1 cellular context compared by ENCODE assay signal in the genomic region with DNA sequence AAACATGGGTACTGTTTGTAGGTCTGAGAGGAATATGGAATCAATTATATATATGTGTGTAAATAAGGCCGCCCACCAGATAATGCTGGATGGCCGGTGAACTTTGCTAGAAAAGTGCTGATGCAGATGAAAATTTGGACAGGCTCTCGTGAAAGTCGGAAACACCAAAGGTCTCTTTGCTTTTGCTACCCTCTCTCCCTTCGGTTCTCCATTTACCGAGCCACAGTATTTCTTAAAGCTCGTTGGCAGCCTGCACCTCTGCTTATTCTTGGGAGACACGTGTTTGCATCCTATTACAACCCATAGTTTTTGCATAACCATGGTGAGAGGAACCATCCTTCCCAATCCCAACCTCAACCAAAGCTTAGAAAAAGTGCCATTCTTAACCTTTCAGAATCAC.
TF ChIP-seq lines count a peak whose summit lies in the region.

No MANE protein-coding gene starts in this region.

TF ChIP-seq in K562, 482 proteins besides CTCF, POLR2A, EP300 and RAD21 (continued from another document):
- TF ChIP-seq ZNF280B (CRISPR knock-in tag; IDR thresholded peaks at IDR 0.05) (no peak), ZBTB2 (IDR thresholded peaks at IDR 0.05) (no peak), RBFOX2 (IDR thresholded peaks at IDR 0.05; ENCODE audit: low read depth, low read length) (no peak), ZNF212 (CRISPR knock-in tag; IDR thresholded peaks at IDR 0.05) (no peak), MAFG (tag; conservative IDR thresholded peaks at IDR 0.05) (peak; percentile 42), ZNF316 (IDR thresholded peaks at IDR 0.05) (peak; percentile 44; the same call in 1 of the 2 replicates), PHTF2 (CRISPR knock-in tag; IDR thresholded peaks at IDR 0.05) (no peak)
